In genomic region chr2:183186296-183186695, GRCh38 we compare ENCODE assay signal across 21 cellular contexts.
"Had no signal": no experiment of that assay in that cellular context is flagged by ENCODE, and none has a peak within 500 bp of the region (broad histone marks: within the 10 kb centered on the region; RNA-seq: fewer than 3 reads in every experiment).

No MANE protein-coding gene starts in this region.

- FAIRE-seq: kidney, TTC549 had no signal

- H3K27me3 ChIP-seq: sigmoid colon, spleen, tibial artery had no signal

- H3K4me3 Mint-ChIP-seq: activated naive CD4-positive, alpha-beta T cell treated with anti-CD3 and anti-CD28 coated beads, Interleukin-2, amount 50 U/mL, for 24 hours; brain; natural killer cell treated with Interleukin-12 subunit alpha and Interleukin-12 subunit beta and Interleukin-15 and Interleukin-18, amount 100 ng/mL, for 72 hours; stimulated activated naive B cell treated with anti-CD40 and anti-IgM and Interleukin-4, amounts not matched to agents 10 μg/mL and 1 μg/mL and 100 μg/mL, for 72 hours; T-helper 2 cell treated with Interferon-gamma antibody and Interleukin-4, amounts not matched to agents 5 μg/mL and 100 μg/mL, for 36 hours had no signal

- H3K4me1 Mint-ChIP-seq: brain had no signal

- H3K4me1 ChIP-seq: sigmoid colon, spleen, tibial artery had no signal

- H3K27ac Mint-ChIP-seq: brain; natural killer cell treated with Interleukin-12 subunit alpha and Interleukin-12 subunit beta and Interleukin-15 and Interleukin-18, amount 100 ng/mL, for 72 hours; stimulated activated naive B cell treated with anti-CD40 and anti-IgM and Interleukin-4, amounts not matched to agents 10 μg/mL and 1 μg/mL and 100 μg/mL, for 72 hours; T-helper 2 cell treated with Interferon-gamma antibody and Interleukin-4, amounts not matched to agents 5 μg/mL and 100 μg/mL, for 36 hours had no signal

- H3K27ac ChIP-seq: coronary artery, sigmoid colon, spleen, tibial artery had no signal

- ATAC-seq: esophagus mucosa; left lobe of liver; natural killer cell treated with Interleukin-12 subunit alpha and Interleukin-12 subunit beta and Interleukin-15 and Interleukin-18, amount 100 ng/mL, for 72 hours had no signal

- H3K4me3 ChIP-seq: coronary artery, lung, sigmoid colon, spleen, tibial artery had no signal

- DNase-seq: activated CD4-positive, alpha-beta T cell treated with anti-CD3 and anti-CD28 coated beads, Interleukin-2, amount 50 U/mL, for 48 hours; activated gamma-delta T cell; amygdala; central memory CD4-positive, alpha-beta T cell; foreskin melanocyte; glutamatergic neuron; kidney; sigmoid colon; spleen; stimulated activated CD4-positive, alpha-beta T cell treated with anti-CD3 and anti-CD28 coated beads, Interleukin-4, amount 100 ng/mL, for 4 hours; stimulated activated naive B cell treated with anti-CD40 and anti-IgM and Interleukin-4, amounts not matched to agents 10 μg/mL and 1 μg/mL and 100 μg/mL, for 72 hours; tibial artery had no signal
